8 cellular contexts compared by ENCODE assay signal in the genomic region with DNA sequence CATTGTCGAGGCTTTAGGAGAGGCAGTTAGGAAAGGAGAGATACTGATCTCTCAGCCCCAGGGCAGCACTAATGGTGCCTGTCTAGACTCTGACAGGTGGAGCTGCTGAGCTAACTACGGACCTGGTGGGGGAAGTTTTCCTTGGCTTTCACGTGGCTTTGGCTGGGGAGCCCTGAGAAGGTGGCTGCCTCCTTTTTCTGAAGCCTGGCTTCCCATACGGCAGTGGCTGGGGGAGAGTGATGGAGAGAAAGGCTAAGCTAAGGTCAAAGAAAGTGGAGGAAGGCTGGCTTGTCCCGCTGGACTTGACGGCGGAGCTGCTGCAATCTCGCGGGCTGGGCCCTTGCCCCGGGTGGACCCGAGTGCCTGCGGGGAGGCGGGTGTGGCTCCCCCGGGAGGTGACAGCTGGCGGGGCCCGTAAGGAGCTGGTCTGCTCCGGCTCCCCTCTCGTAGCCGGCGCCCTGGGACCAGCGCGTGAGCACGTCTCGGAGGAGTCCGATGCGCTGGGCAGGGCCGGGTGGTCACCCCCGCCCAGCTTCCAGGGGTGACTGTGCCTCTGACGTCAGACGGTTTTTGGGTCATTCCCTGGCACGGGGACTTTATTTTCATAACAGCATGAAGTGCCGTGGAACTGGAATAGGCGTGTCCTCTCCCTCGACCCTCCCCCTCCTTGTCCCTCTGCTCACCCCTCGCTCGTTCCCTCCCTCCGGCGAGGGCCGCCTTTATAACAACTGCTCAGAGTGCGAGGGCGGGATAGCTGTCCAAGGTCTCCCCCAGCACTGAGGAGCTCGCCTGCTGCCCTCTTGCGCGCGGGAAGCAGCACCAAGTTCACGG. TPM values are rescaled to one million over a fixed set of nuclear protein-coding genes. Genes with fewer than 3 reads are reported as not detected.
DNase-seq lines count a peak whose midpoint lies in the region; TF ChIP-seq lines count a peak whose summit lies in the region.

A gene with protein sequence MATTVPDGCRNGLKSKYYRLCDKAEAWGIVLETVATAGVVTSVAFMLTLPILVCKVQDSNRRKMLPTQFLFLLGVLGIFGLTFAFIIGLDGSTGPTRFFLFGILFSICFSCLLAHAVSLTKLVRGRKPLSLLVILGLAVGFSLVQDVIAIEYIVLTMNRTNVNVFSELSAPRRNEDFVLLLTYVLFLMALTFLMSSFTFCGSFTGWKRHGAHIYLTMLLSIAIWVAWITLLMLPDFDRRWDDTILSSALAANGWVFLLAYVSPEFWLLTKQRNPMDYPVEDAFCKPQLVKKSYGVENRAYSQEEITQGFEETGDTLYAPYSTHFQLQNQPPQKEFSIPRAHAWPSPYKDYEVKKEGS (plus strand): TSS at position 748 of the 831 bp plus-strand sequence. CDS start 16,688 bp downstream, outside the sequence.

- TF ChIP-seq CTCF in epithelial cell of proximal tubule (conservative IDR thresholded peaks at IDR 0.05; ENCODE audit: low read depth, low read length), result peak; percentile 41

- H3K36me3 Mint-ChIP-seq in stimulated activated naive CD8-positive, alpha-beta T cell treated with anti-CD3 and anti-CD28 coated beads, Interleukin-15, Interleukin-2, amounts not matched to agents 100 ng/mL and 50 ng/mL, for 24 hours (ENCODE audit: low read depth), result no peaks in the 10 kb centered on the region

- peaks cover 13% of the 10 kb centered on the region for H3K4me1 Mint-ChIP-seq in stimulated activated naive CD8-positive, alpha-beta T cell treated with anti-CD3 and anti-CD28 coated beads, Interleukin-15, Interleukin-2, amounts not matched to agents 100 ng/mL and 50 ng/mL, for 24 hours (ENCODE audit: low read depth)

- peaks cover 62% of the 10 kb centered on the region for H3K27me3 Mint-ChIP-seq in stimulated activated naive CD8-positive, alpha-beta T cell treated with anti-CD3 and anti-CD28 coated beads, Interleukin-15, Interleukin-2, amounts not matched to agents 100 ng/mL and 50 ng/mL, for 24 hours

- peak; percentile 11 for DNase-seq in activated gamma-delta T cell treated with Interleukin-2 at 50 U/mL for 16 hours
- no peak for DNase-seq in activated gamma-delta T cell (lab: John Stamatoyannopoulos, UW)
- DNase-seq in NCI-H2081 treated with DMSO at 0.1 percent for 48 hours (lab: John Stamatoyannopoulos, UW), result peak; percentile 8
- DNase-seq in activated CD8-positive, alpha-beta memory T cell treated with anti-CD3 and anti-CD28 coated beads for 24 hours, result peak; percentile 67
- DNase-seq in epithelial cell of proximal tubule (ENCODE audit: low read depth), result no peak
- peak; percentile 95 for DNase-seq in mesenteric fat pad (ENCODE audit: low spot score)
- DNase-seq in inferior parietal cortex (ENCODE audit: extremely low spot score), result no peak

- H3K9me3 Mint-ChIP-seq in stimulated activated naive CD8-positive, alpha-beta T cell treated with anti-CD3 and anti-CD28 coated beads, Interleukin-15, Interleukin-2, amounts not matched to agents 100 ng/mL and 50 ng/mL, for 24 hours, result no peaks in the 10 kb centered on the region

- peak within 1 kb of the TSS; percentile 78 for H3K4me3 Mint-ChIP-seq in stimulated activated naive CD8-positive, alpha-beta T cell treated with anti-CD3 and anti-CD28 coated beads, Interleukin-15, Interleukin-2, amounts not matched to agents 100 ng/mL and 50 ng/mL, for 24 hours

- peak within 1 kb of the TSS; percentile 61 for H3K4me3 ChIP-seq in epithelial cell of proximal tubule (ENCODE audit: low read depth, low read length)

- no peak within 1 kb of the TSS for H3K27ac Mint-ChIP-seq in stimulated activated naive CD8-positive, alpha-beta T cell treated with anti-CD3 and anti-CD28 coated beads, Interleukin-15, Interleukin-2, amounts not matched to agents 100 ng/mL and 50 ng/mL, for 24 hours

RNA-seq across cellular contexts. Expression of the gene that starts here (rescaled TPM):
- total RNA-seq in epithelial cell of proximal tubule, result 84.4 and 142 TPM in 2 replicates
- total RNA-seq in mesenteric fat pad, result 41.5 TPM

Comparison
In these comparisons a context has a peak if more than half of its experiments do, and no peak if none do; other contexts are left out.
1. DNase-seq: peak in activated gamma-delta T cell treated with Interleukin-2 at 50 U/mL for 16 hours (single experiment), NCI-H2081 treated with DMSO at 0.1 percent for 48 hours (single experiment), activated CD8-positive, alpha-beta memory T cell treated with anti-CD3 and anti-CD28 coated beads for 24 hours (single experiment) and mesenteric fat pad (single experiment); none in activated gamma-delta T cell (single experiment), epithelial cell of proximal tubule (single experiment) and inferior parietal cortex (single experiment).